19 cellular contexts compared by ENCODE assay signal in the genomic region with DNA sequence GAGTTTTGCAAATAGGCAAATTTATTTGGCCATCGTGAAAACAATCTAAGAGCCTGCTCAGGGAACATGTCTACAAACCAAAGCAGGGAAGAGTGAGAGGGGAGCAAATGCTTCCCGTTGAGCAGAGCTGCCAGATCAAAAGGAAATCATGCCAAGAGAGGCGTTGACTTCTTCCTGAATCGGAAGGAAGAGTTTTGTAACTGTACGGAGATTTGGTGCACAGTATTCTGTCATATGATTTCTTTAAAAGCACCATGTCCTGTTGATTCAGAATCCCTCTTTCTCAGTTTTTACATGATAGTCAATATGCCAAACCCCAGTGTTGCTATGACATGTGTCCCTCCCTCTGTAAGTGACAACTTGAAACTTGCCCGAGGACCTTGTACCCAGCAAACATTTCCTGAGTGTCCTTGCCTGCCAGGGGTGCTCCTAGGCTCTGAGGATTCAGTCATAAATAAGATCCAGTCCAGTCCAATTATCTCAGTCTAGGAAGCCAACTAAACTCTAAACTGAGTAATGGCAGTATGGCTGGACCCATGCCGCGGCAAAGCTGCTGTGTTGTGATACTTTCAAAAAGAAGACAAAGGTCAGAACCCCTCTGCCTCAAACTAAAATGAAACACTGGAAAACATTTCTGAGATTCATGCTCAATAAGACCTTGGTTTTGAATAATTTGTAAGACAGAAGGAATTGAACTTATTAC.
DNase-seq lines count a peak whose midpoint lies in the region; ATAC-seq, FAIRE-seq and TF ChIP-seq lines count a peak whose summit lies in the region.
"Had no signal": no experiment of that assay in that cellular context is flagged by ENCODE, and none has a peak within 500 bp of the region (broad histone marks: within the 10 kb centered on the region; RNA-seq: fewer than 3 reads in every experiment).

No MANE protein-coding gene starts in this region.

- WGBS in thyroid gland, 2 donors: 40 to 63% methylated on average over 8 of the region's 8 CpGs

- H3K9ac ChIP-seq in adipocyte (ENCODE audit: low read length) (peak overlapping the region; percentile 68), mucosa of rectum (ENCODE audit: low read depth in 1 of 2, low read length in 2 of 2) (no peak overlapping the region)
- H3K9ac ChIP-seq: GM23248 had no signal

- FAIRE-seq in GM19239 (lab: Jason Lieb, UNC): no peak

- H3K27ac ChIP-seq in mucosa of rectum (ENCODE audit: low read depth in 2 of 2, low read length in 2 of 2): peak overlapping the region; percentile 19 to 29
- H3K27ac ChIP-seq in thyroid gland: peak overlapping the region; percentile 35 to 62 (median 55)
- H3K27ac ChIP-seq: GM23248, neutrophil had no signal

- DNase-seq in adipocyte (ENCODE audit: low read depth) (no peak), glutamatergic neuron (no peak), thyroid gland (peak in 1 of 2 donors; percentile 25), GM19239 (ENCODE audit: insufficient read length, low spot score) (no peak), NCI-H146 treated with DMSO at 0.1 percent for 48 hours (lab: John Stamatoyannopoulos, UW; ENCODE audit: unreplicated experiment) (no peak)
- DNase-seq: activated CD4-positive, CD25-positive, alpha-beta regulatory T cell; activated CD8-positive, alpha-beta memory T cell treated with anti-CD3 and anti-CD28 coated beads, Interleukin-2, amount 50 U/mL, for 4 hours; C1 segment of cervical spinal cord; dermis blood vessel endothelial cell; foreskin fibroblast; GM23248; islet precursor cell; stimulated activated CD8-positive, alpha-beta memory T cell treated with anti-CD3 and anti-CD28 coated beads, Interleukin-4, amount 100 ng/mL, for 48 hours had no signal

- ATAC-seq in HG03095 (IDR thresholded peaks at IDR 0.05; ENCODE audit: unreplicated experiment) (no peak), HG03108 (IDR thresholded peaks at IDR 0.05; ENCODE audit: unreplicated experiment) (no peak)
- ATAC-seq: activated naive CD4-positive, alpha-beta T cell treated with anti-CD3 and anti-CD28 coated beads, Interleukin-2, amount 50 U/mL, for 72 hours; SK-N-SH treated with all-trans-retinoic acid at 6 μM for 48 hours had no signal

- H3K27me3 Mint-ChIP-seq in glutamatergic neuron (ENCODE audit: unreplicated experiment): peaks cover 2% of the 10 kb centered on the region

- TF ChIP-seq CTCF in glutamatergic neuron (IDR thresholded peaks at IDR 0.05; ENCODE audit: partially characterized antibody, unreplicated experiment): no peak
- no peak for TF ChIP-seq CTCF in thyroid gland (IDR thresholded peaks at IDR 0.05)

- H3K9me3 ChIP-seq in adipocyte (ENCODE audit: control insufficient read depth, low read length): no peaks in the 10 kb centered on the region
- no peaks in the 10 kb centered on the region for H3K9me3 ChIP-seq in mucosa of rectum (ENCODE audit: control insufficient read depth in 2 of 2, low read length in 2 of 2)
- H3K9me3 ChIP-seq in thyroid gland: no peaks in the 10 kb centered on the region
- H3K9me3 ChIP-seq: neutrophil had no signal

- no peak for TF ChIP-seq POLR2A in thyroid gland (IDR thresholded peaks at IDR 0.05)

- H3K9me3 Mint-ChIP-seq in glutamatergic neuron (ENCODE audit: unreplicated experiment): no peaks in the 10 kb centered on the region
- H3K9me3 Mint-ChIP-seq: activated naive CD4-positive, alpha-beta T cell treated with anti-CD3 and anti-CD28 coated beads, Interleukin-2, amount 50 U/mL, for 72 hours had no signal

- H3K4me1 Mint-ChIP-seq in glutamatergic neuron (ENCODE audit: low read depth, unreplicated experiment): peaks cover 25% of the 10 kb centered on the region

- intact Hi-C loops in thyroid gland (cut with DNase I): loop anchor here (10.0 kb wide), 1 partner anchor 90 kb away; no protein-coding TSS in a partner anchor

- H3K36me3 ChIP-seq in adipocyte (ENCODE audit: control insufficient read depth, insufficient read depth, low read length, severe bottlenecking) (peaks cover 18% of the 10 kb centered on the region), mucosa of rectum (ENCODE audit: control insufficient read depth in 2 of 2, insufficient read depth in 2 of 2, low read length in 2 of 2) (no peaks in the 10 kb centered on the region), thyroid gland (no peaks in the 10 kb centered on the region)
- H3K36me3 ChIP-seq: neutrophil had no signal

- H3K4me1 ChIP-seq in adipocyte (ENCODE audit: control insufficient read depth, insufficient read depth, low read length): peaks cover 20% of the 10 kb centered on the region
- peaks cover 19 to 20% of the 10 kb centered on the region in 2 donors for H3K4me1 ChIP-seq in mucosa of rectum (ENCODE audit: control insufficient read depth in 2 of 2, insufficient read depth in 2 of 2, low read length in 2 of 2)
- H3K4me1 ChIP-seq in thyroid gland: peaks cover 10 to 37% of the 10 kb centered on the region in 2 donors

- H3K27me3 ChIP-seq in adipocyte (replicated peaks; ENCODE audit: control insufficient read depth, insufficient read depth, low read length) (no peaks in the 10 kb centered on the region), mucosa of rectum (ENCODE audit: control insufficient read depth in 2 of 2, insufficient read depth in 2 of 2, low read length in 2 of 2) (no peaks in the 10 kb centered on the region), thyroid gland (no peaks in the 10 kb centered on the region)

- H3K36me3 Mint-ChIP-seq in glutamatergic neuron (ENCODE audit: unreplicated experiment): no peaks in the 10 kb centered on the region
- H3K36me3 Mint-ChIP-seq: activated naive CD4-positive, alpha-beta T cell treated with anti-CD3 and anti-CD28 coated beads, Interleukin-2, amount 50 U/mL, for 72 hours had no signal

- H3K4me3 Mint-ChIP-seq in glutamatergic neuron (ENCODE audit: unreplicated experiment): no peak overlapping the region

- H3K4me3 ChIP-seq in adipocyte (ENCODE audit: low read length) (peak overlapping the region; percentile 51), mucosa of rectum (ENCODE audit: low read length in 2 of 2) (no peak overlapping the region), thyroid gland (replicated peaks in 1 of 3) (no peak overlapping the region)
- H3K4me3 ChIP-seq: GM23248 had no signal

- H3K27ac Mint-ChIP-seq in glutamatergic neuron (ENCODE audit: unreplicated experiment): peak overlapping the region; percentile 8
- H3K27ac Mint-ChIP-seq: activated naive CD4-positive, alpha-beta T cell treated with anti-CD3 and anti-CD28 coated beads, Interleukin-2, amount 50 U/mL, for 72 hours had no signal
